ENCODE assay signal across 17 cellular contexts in the genomic region with DNA sequence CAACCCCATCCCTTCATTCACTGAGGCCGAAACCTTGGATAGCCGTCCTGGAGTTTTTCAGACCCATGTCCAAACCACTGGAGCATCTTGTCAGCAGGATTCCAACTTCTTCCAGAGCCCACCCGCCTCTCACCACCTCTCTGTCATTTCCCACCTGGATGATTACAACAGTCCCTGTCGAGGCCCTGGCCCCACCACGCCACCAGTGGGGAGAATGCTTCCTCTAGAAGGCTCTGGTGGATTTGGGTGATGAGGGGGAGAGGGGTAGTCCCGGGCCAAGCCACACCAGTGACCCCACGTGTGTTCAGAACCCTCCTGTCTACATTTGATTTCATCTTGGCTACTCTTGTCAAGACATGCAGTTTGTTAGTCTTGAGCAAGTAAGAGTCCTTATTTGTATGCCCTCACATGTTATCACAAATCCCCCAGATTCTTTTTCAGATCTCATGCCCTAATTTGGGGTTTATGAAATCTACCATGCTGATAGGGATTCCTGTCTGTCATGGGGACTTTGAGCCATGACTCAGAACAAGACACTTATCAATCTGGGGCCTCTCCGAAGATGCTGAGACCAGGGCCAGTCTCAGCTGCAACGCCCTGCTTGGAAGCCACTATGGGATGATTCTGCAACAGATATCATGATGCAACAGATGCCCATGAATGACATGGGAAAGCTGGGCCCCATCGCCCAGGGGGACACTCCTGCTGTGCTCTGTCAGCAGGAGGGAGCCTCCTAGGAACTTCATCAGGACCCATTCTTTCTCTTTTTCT.
DNase-seq lines count a peak whose midpoint lies in the region; ATAC-seq, FAIRE-seq and TF ChIP-seq lines count a peak whose summit lies in the region.
"Had no signal": no experiment of that assay in that cellular context is flagged by ENCODE, and none has a peak within 500 bp of the region (broad histone marks: within the 10 kb centered on the region; RNA-seq: fewer than 3 reads in every experiment).

No MANE protein-coding gene starts in this region.

- H3K27ac ChIP-seq in ovary: no peak overlapping the region

- ATAC-seq in HG02588 (IDR thresholded peaks at IDR 0.05; ENCODE audit: unreplicated experiment) (peak; percentile 50), HG02840 (IDR thresholded peaks at IDR 0.05; ENCODE audit: low FRiP score, unreplicated experiment) (no peak)

- H3K4me1 ChIP-seq in ovary (ENCODE audit: insufficient read depth): peaks cover 23% of the 10 kb centered on the region

- WGBS in ovary, 3 donors: 88 to 93% (median 90%) methylated on average over 10 of the region's 10 CpGs

- no peaks in the 10 kb centered on the region for H3K27me3 Mint-ChIP-seq in MCF 10A (ENCODE audit: insufficient read depth, unreplicated experiment)
- H3K27me3 Mint-ChIP-seq in Calu3 (ENCODE audit: unreplicated experiment): no peaks in the 10 kb centered on the region
- H3K27me3 Mint-ChIP-seq: activated B cell treated with CpG ODN at 0.5 μM for 24 hours; CD4-positive, CD25-positive, alpha-beta regulatory T cell had no signal

- no peaks in the 10 kb centered on the region for H3K27me3 ChIP-seq in ovary
- no peaks in the 10 kb centered on the region for H3K27me3 ChIP-seq in H7 (ENCODE audit: control insufficient read depth, insufficient read depth, low read length)
- H3K27me3 ChIP-seq: thyroid gland had no signal

- no peaks in the 10 kb centered on the region for H3K9me3 ChIP-seq in ovary
- H3K9me3 ChIP-seq: thyroid gland had no signal

- FAIRE-seq in frontal cortex (lab: Jason Lieb, UNC): no peak
- FAIRE-seq: HTR-8/SVneo, RCC 7860 had no signal

- no peak for TF ChIP-seq POLR2A in ovary (IDR thresholded peaks at IDR 0.05)

- H3K4me1 Mint-ChIP-seq in MCF 10A (ENCODE audit: insufficient read depth, unreplicated experiment): peaks cover 40% of the 10 kb centered on the region
- H3K4me1 Mint-ChIP-seq in Calu3 (ENCODE audit: low read depth, unreplicated experiment): peaks cover 10% of the 10 kb centered on the region
- H3K4me1 Mint-ChIP-seq: activated B cell treated with CpG ODN at 0.5 μM for 24 hours; activated naive CD4-positive, alpha-beta T cell treated with anti-CD3 and anti-CD28 coated beads, Interleukin-2, amount 10 ng/mL, durations not matched to agents 7 days and 5 days; CD4-positive, CD25-positive, alpha-beta regulatory T cell had no signal

- no TSS peak for BruUV-seq in MCF 10A (replicated peaks; lab: Mats Ljungman, UMichigan)
- no TSS peak for BruUV-seq in Calu3 (replicated peaks; lab: Mats Ljungman, UMichigan)

- POLR2A ChIA-PET in GM10248 (lab: Yijun Ruan, JAX) (no interaction called here), MCF 10A (lab: Yijun Ruan, JAX) (interaction anchor here (1.1 to 2.2 kb wide), 4 partner anchors 8 to 183 kb away, joined by 4 to 11 read pairs (median 7); no protein-coding TSS in a partner anchor)

- no peaks in the 10 kb centered on the region for H3K36me3 Mint-ChIP-seq in MCF 10A (ENCODE audit: insufficient read depth, unreplicated experiment)
- no peaks in the 10 kb centered on the region for H3K36me3 Mint-ChIP-seq in Calu3 (ENCODE audit: insufficient read depth, unreplicated experiment)
- H3K36me3 Mint-ChIP-seq: activated naive CD4-positive, alpha-beta T cell treated with anti-CD3 and anti-CD28 coated beads, Interleukin-2, amount 10 ng/mL, durations not matched to agents 7 days and 5 days; CD4-positive, CD25-positive, alpha-beta regulatory T cell had no signal

- CTCF ChIA-PET in GM10248 (lab: Yijun Ruan, JAX) (no interaction called here), MCF 10A (lab: Yijun Ruan, JAX) (no interaction called here), Calu3 (lab: Charles Lee) (no interaction called here)

- H3K4me3 Mint-ChIP-seq in MCF 10A (ENCODE audit: unreplicated experiment) (no peak overlapping the region), Calu3 (ENCODE audit: low read depth, unreplicated experiment) (no peak overlapping the region)
- H3K4me3 Mint-ChIP-seq: activated B cell treated with CpG ODN at 0.5 μM for 24 hours; activated naive CD4-positive, alpha-beta T cell treated with anti-CD3 and anti-CD28 coated beads, Interleukin-2, amount 10 ng/mL, durations not matched to agents 7 days and 5 days; CD4-positive, CD25-positive, alpha-beta regulatory T cell had no signal

- peak overlapping the region; percentile 90 for H3K27ac Mint-ChIP-seq in MCF 10A (ENCODE audit: low read depth, unreplicated experiment)
- H3K27ac Mint-ChIP-seq in Calu3 (ENCODE audit: unreplicated experiment): no peak overlapping the region
- H3K27ac Mint-ChIP-seq: activated B cell treated with CpG ODN at 0.5 μM for 24 hours; activated naive CD4-positive, alpha-beta T cell treated with anti-CD3 and anti-CD28 coated beads, Interleukin-2, amount 10 ng/mL, durations not matched to agents 7 days and 5 days had no signal

- no peak for TF ChIP-seq EP300 in ovary (IDR thresholded peaks at IDR 0.05)

- H3K36me3 ChIP-seq in ovary: no peaks in the 10 kb centered on the region
- no peaks in the 10 kb centered on the region for H3K36me3 ChIP-seq in H7 (replicated peaks; ENCODE audit: control insufficient read depth, insufficient read depth, low read length)
- H3K36me3 ChIP-seq: thyroid gland had no signal

- intact Hi-C loops in MCF 10A (cut with micrococcal nuclease): loop anchor here (5.0 kb wide), 1 partner anchor 47 kb away; no protein-coding TSS in a partner anchor
- intact Hi-C loops in ovary (cut with DNase I): no loop called here
- intact Hi-C loops in Calu3 (cut with micrococcal nuclease; ENCODE audit: unreplicated experiment): no loop called here

- H3K4me3 ChIP-seq in ovary (no peak overlapping the region), H7 (ENCODE audit: insufficient read depth, low read depth, low read length) (no peak overlapping the region)
- H3K4me3 ChIP-seq: lung, thyroid gland had no signal

- TF ChIP-seq CTCF in GM10248 (IDR thresholded peaks at IDR 0.05; ENCODE audit: control extremely low read depth, extremely low read depth, low read depth, missing control alignments) (no peak), MCF 10A (IDR thresholded peaks at IDR 0.05; ENCODE audit: unreplicated experiment) (no peak), ovary (IDR thresholded peaks at IDR 0.05) (no peak), Calu3 (IDR thresholded peaks at IDR 0.05; ENCODE audit: unreplicated experiment) (no peak)

- H3K9me3 Mint-ChIP-seq in MCF 10A (ENCODE audit: unreplicated experiment) (no peaks in the 10 kb centered on the region), Calu3 (ENCODE audit: low read depth, unreplicated experiment) (no peaks in the 10 kb centered on the region)
- H3K9me3 Mint-ChIP-seq: activated B cell treated with CpG ODN at 0.5 μM for 24 hours; activated naive CD4-positive, alpha-beta T cell treated with anti-CD3 and anti-CD28 coated beads, Interleukin-2, amount 10 ng/mL, durations not matched to agents 7 days and 5 days; CD4-positive, CD25-positive, alpha-beta regulatory T cell had no signal

- peak; percentile 56 for DNase-seq in GM10248 (ENCODE audit: extremely low spot score)
- peak; percentile 70 for DNase-seq in MCF 10A (ENCODE audit: unreplicated experiment)
- peak in 3 of 5 donors; percentile 14 to 30 (median 20) for DNase-seq in ovary
- DNase-seq in Calu3: no peak
- no peak for DNase-seq in H7
- DNase-seq in frontal cortex (ENCODE audit: low spot score in 2 of 2): no peak
- DNase-seq: activated B cell treated with CpG ODN at 0.5 μM for 24 hours; activated naive CD4-positive, alpha-beta T cell treated with anti-CD3 and anti-CD28 coated beads, Interleukin-2, amount 10 ng/mL, durations not matched to agents 7 days and 5 days; CD4-positive, CD25-positive, alpha-beta regulatory T cell; glutamatergic neuron; NCI-H187 treated with DMSO at 0.1 percent for 48 hours had no signal

Comparison
In these comparisons a context has a peak if more than half of its experiments do, and no peak if none do; other contexts are left out.
1. DNase-seq: peak in GM10248 (single experiment), MCF 10A (single experiment) and ovary (3 of 5); none in Calu3 (single experiment), H7 (single experiment) and frontal cortex (0 of 2).